Comparison of ENCODE assay signal across 36 cellular contexts in the genomic region with DNA sequence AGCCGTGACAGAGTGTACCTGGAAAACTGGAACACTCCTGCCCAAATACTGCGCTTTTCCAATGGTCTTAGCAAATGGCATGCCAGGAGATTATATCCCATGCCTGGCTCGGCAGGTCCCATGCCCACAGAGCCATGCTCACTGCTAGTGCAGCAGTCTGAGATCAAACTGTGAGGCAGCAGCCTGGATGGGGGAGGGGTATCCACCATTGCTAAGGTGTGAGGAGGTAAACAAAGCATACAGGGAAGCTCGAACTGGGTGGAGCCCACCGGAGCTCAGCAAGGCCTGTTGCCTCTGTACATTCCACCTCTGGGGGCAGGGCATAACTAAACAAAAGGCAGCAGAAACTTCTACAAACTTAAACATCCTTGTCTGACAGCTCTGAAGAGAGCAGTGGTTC. TPM values are rescaled to one million over a fixed set of nuclear protein-coding genes. Genes with fewer than 3 reads are reported as not detected.
"Had no signal": no experiment of that assay in that cellular context is flagged by ENCODE, and none has a peak within 500 bp of the region (broad histone marks: within the 10 kb centered on the region; RNA-seq: fewer than 3 reads in every experiment).

No MANE protein-coding gene starts in this region.

- H3K27ac ChIP-seq: esophagus muscularis mucosa, foreskin keratinocyte, gastroesophageal sphincter, heart left ventricle, neutrophil, psoas muscle, skin epidermis, spleen, testis, tibial artery, upper lobe of left lung had no signal

- FAIRE-seq: colon, endothelial cell of umbilical vein, urothelium cell line had no signal

- H3K4me3 Mint-ChIP-seq: dendritic cell treated with granulocyte-macrophage colony-stimulating factor and Interleukin-4, amounts not matched to agents 40 ng/mL and 50 ng/mL, for 4 days; immature natural killer cell; memory B cell; natural killer cell; stimulated activated memory B cell treated with anti-CD40 and anti-IgM and Interleukin-4, amounts not matched to agents 10 μg/mL and 1 μg/mL and 100 μg/mL, for 72 hours had no signal

- H3K4me1 Mint-ChIP-seq: memory B cell; stimulated activated memory B cell treated with anti-CD40 and anti-IgM and Interleukin-4, amounts not matched to agents 10 μg/mL and 1 μg/mL and 100 μg/mL, for 72 hours had no signal

- H3K9me3 ChIP-seq: testis had no signal

- H3K27ac Mint-ChIP-seq: dendritic cell treated with granulocyte-macrophage colony-stimulating factor and Interleukin-4, amounts not matched to agents 40 ng/mL and 50 ng/mL, for 4 days; immature natural killer cell; memory B cell; natural killer cell; stimulated activated memory B cell treated with anti-CD40 and anti-IgM and Interleukin-4, amounts not matched to agents 10 μg/mL and 1 μg/mL and 100 μg/mL, for 72 hours had no signal

- H3K36me3 ChIP-seq: esophagus muscularis mucosa, gastroesophageal sphincter, heart left ventricle, neutrophil, spleen, tibial artery, upper lobe of left lung had no signal

- DNase-seq: effector CD8-positive, alpha-beta T cell; foreskin keratinocyte; heart left ventricle; hippocampal formation; immature natural killer cell; islet precursor cell; kidney glomerular epithelial cell; natural killer cell; psoas muscle; right cardiac atrium; spleen; stimulated activated CD4-positive, alpha-beta T cell treated with anti-CD3 and anti-CD28 coated beads, Interleukin-4, amount 100 ng/mL, for 4 hours; stimulated activated naive CD8-positive, alpha-beta T cell treated with anti-CD3 and anti-CD28 coated beads, Interleukin-15, Interleukin-2, amounts not matched to agents 100 U/mL and 50 U/mL, for 24 hours; substantia nigra; testis; tibial artery; upper lobe of left lung had no signal

- ATAC-seq: foreskin keratinocyte; gastroesophageal sphincter; heart left ventricle; natural killer cell; psoas muscle; right cardiac atrium; stimulated activated memory B cell treated with anti-CD40 and anti-IgM and Interleukin-4, amounts not matched to agents 10 μg/mL and 1 μg/mL and 100 μg/mL, for 72 hours; stimulated activated naive CD8-positive, alpha-beta T cell treated with anti-CD3 and anti-CD28 coated beads, Interleukin-15, Interleukin-2, amounts not matched to agents 100 U/mL and 50 U/mL, for 24 hours had no signal

- H3K36me3 Mint-ChIP-seq: immature natural killer cell, memory B cell had no signal

- H3K27me3 ChIP-seq: testis, tibial artery, upper lobe of left lung had no signal

- H3K4me3 ChIP-seq: esophagus muscularis mucosa, gastroesophageal sphincter, heart left ventricle, lung, psoas muscle, skin epidermis, spleen, testis, tibial artery, upper lobe of left lung had no signal

- H3K4me1 ChIP-seq: esophagus muscularis mucosa, foreskin keratinocyte, gastroesophageal sphincter, heart left ventricle, psoas muscle, spleen, testis, tibial artery, upper lobe of left lung had no signal

RNA-seq across cellular contexts. Expression of gene CYP2A13, which starts 10.5 kb away (rescaled TPM):
- total RNA-seq: cerebellum, endothelial cell of umbilical vein, epithelial cell of proximal tubule, esophagus muscularis mucosa, fibroblast of lung, foreskin keratinocyte, gastroesophageal sphincter, heart left ventricle, mononuclear cell, natural killer cell, osteoblast, psoas muscle, renal cortical epithelial cell, right cardiac atrium, spleen had no signal
- polyA plus RNA-seq: endothelial cell of umbilical vein, fibroblast of lung, foreskin keratinocyte, heart left ventricle, immature natural killer cell, neural cell, psoas muscle, right cardiac atrium, spleen had no signal

RNA-seq across cellular contexts. Expression of gene CYP2F1, which starts 15.5 kb away (rescaled TPM):
- total RNA-seq: cerebellum, endothelial cell of umbilical vein, epithelial cell of proximal tubule, esophagus muscularis mucosa, fibroblast of lung, foreskin keratinocyte, gastroesophageal sphincter, heart left ventricle, liver, osteoblast, psoas muscle, renal cortical epithelial cell, right cardiac atrium, spleen had no signal
- polyA plus RNA-seq: endothelial cell of umbilical vein, fibroblast of lung, foreskin keratinocyte, heart left ventricle, immature natural killer cell, liver, neural cell, psoas muscle, right cardiac atrium, spleen had no signal
